Comparison of ENCODE assay signal across 8 cellular contexts in the genomic region with DNA sequence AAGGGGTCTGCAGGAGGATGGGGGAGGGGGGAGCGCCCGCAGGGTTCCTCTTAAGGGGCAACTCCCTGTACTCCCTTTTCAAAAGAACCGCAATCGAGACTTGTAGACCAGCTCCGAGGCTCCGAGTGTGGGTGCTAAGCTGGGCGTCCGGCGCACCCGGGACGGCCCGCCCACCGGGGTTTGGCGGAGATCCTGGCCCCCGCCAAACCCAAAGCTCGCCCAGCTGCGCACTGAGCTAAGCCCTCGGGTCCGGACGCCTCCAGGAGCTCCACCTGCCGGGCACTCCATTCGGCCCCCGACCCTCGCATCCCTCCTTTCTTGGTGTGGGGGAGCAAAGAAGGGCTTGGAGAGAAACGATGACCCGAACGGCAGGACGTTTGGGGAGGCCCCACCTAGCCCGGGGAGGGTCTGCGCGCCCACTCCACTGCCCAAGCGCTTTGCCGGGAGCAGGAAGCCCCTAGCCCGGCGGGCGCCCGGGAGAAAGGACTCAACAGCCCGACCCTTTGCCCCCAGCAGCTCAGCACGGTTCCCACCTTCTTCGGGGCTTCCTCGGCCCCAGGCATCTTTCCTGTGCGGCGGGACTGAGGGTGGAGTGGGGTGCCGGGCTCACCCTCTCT. TPM values are rescaled to one million over a fixed set of nuclear protein-coding genes. Genes with fewer than 3 reads are reported as not detected.
DNase-seq lines count a peak whose midpoint lies in the region; ATAC-seq and TF ChIP-seq lines count a peak whose summit lies in the region.

No MANE protein-coding gene starts in this region.

- no peaks in the 10 kb centered on the region for H3K9me3 Mint-ChIP-seq in activated CD4-positive, alpha-beta T cell treated with anti-CD3 and anti-CD28 coated beads for 36 hours (ENCODE audit: low read depth)
- no peaks in the 10 kb centered on the region for H3K9me3 Mint-ChIP-seq in activated CD4-positive, alpha-beta T cell treated with anti-CD3 and anti-CD28 coated beads, Interleukin-2, amount 10 ng/mL, durations not matched to agents 7 days and 5 days
- H3K9me3 Mint-ChIP-seq in CD4-positive, alpha-beta T cell: peaks cover 3% of the 10 kb centered on the region

- H3K4ac ChIP-seq in mesenchymal stem cell (ENCODE audit: low read depth in 1 of 2, low read length in 2 of 2): peak overlapping the region; percentile 85 to 92

- H3K4me3 Mint-ChIP-seq in activated CD4-positive, alpha-beta T cell treated with anti-CD3 and anti-CD28 coated beads for 36 hours: no peak overlapping the region
- H3K4me3 Mint-ChIP-seq in activated CD4-positive, alpha-beta T cell treated with anti-CD3 and anti-CD28 coated beads, Interleukin-2, amount 10 ng/mL, durations not matched to agents 7 days and 5 days: no peak overlapping the region
- H3K4me3 Mint-ChIP-seq in CD4-positive, alpha-beta T cell: no peak overlapping the region

- H2BK15ac ChIP-seq in mesenchymal stem cell (ENCODE audit: low read depth, poor library complexity, severe bottlenecking): peak overlapping the region; percentile 75

- peak overlapping the region; percentile 55 for H3K4me3 ChIP-seq in colonic mucosa
- H3K4me3 ChIP-seq in mesenchymal stem cell (ENCODE audit: insufficient read depth in 1 of 2, low read depth in 1 of 2, low read length in 2 of 2): peak overlapping the region; percentile 47 to 63
- H3K4me3 ChIP-seq in urinary bladder (ENCODE audit: low read depth, low read length): peak overlapping the region; percentile 64

- no peaks in the 10 kb centered on the region for H3K79me1 ChIP-seq in mesenchymal stem cell (replicated peaks; ENCODE audit: low read length, poor library complexity, severe bottlenecking)

- TF ChIP-seq CTCF in colonic mucosa (IDR thresholded peaks at IDR 0.05): no peak
- TF ChIP-seq CTCF in CD4-positive, alpha-beta T cell (IDR thresholded peaks at IDR 0.05): no peak

- H3K4me1 Mint-ChIP-seq in activated CD4-positive, alpha-beta T cell treated with anti-CD3 and anti-CD28 coated beads for 36 hours: peaks cover 10% of the 10 kb centered on the region
- peaks cover 9% of the 10 kb centered on the region for H3K4me1 Mint-ChIP-seq in activated CD4-positive, alpha-beta T cell treated with anti-CD3 and anti-CD28 coated beads, Interleukin-2, amount 10 ng/mL, durations not matched to agents 7 days and 5 days
- H3K4me1 Mint-ChIP-seq in CD4-positive, alpha-beta T cell (ENCODE audit: low read depth): peaks cover 8% of the 10 kb centered on the region

- H2AK5ac ChIP-seq in mesenchymal stem cell (ENCODE audit: low read length, severe bottlenecking): no peak overlapping the region

- H3K9me3 ChIP-seq in colonic mucosa (no peaks in the 10 kb centered on the region), mesenchymal stem cell (ENCODE audit: control insufficient read depth, low read length) (no peaks in the 10 kb centered on the region)
- H3K9me3 ChIP-seq in CD4-positive, alpha-beta T cell (ENCODE audit: control insufficient read depth, low read length): no peaks in the 10 kb centered on the region

- TF ChIP-seq POLR2A in GM18505 (IDR thresholded peaks at IDR 0.05; ENCODE audit: borderline replicate concordance, extremely low read depth, insufficient read depth, insufficient read length): no peak

- peak overlapping the region; percentile 93 to 95 for H3K18ac ChIP-seq in mesenchymal stem cell (ENCODE audit: low read depth in 1 of 2, low read length in 2 of 2)

- H3K9ac ChIP-seq in colonic mucosa (ENCODE audit: low read depth in 2 of 2, low read length in 2 of 2) (peak overlapping the region; percentile 62 to 81), mesenchymal stem cell (ENCODE audit: low read length) (peak overlapping the region; percentile 28)

- H3K36me3 ChIP-seq in colonic mucosa: no peaks in the 10 kb centered on the region
- H3K36me3 ChIP-seq in mesenchymal stem cell (ENCODE audit: control insufficient read depth in 1 of 2, insufficient read depth in 2 of 2, low read depth in 1 of 2, low read length in 2 of 2): no peaks in the 10 kb centered on the region
- no peaks in the 10 kb centered on the region for H3K36me3 ChIP-seq in urinary bladder (ENCODE audit: insufficient read depth)

- H2BK12ac ChIP-seq in mesenchymal stem cell (ENCODE audit: low read length in 2 of 2): peak overlapping the region in 1 of 2 experiments; percentile 64

- H2BK5ac ChIP-seq in mesenchymal stem cell (ENCODE audit: low read depth, low read length, poor library complexity, severe bottlenecking): no peak overlapping the region

- H3K14ac ChIP-seq in mesenchymal stem cell (ENCODE audit: low read length in 2 of 2): peak overlapping the region; percentile 8 to 47

- H3K27ac Mint-ChIP-seq in activated CD4-positive, alpha-beta T cell treated with anti-CD3 and anti-CD28 coated beads for 36 hours: no peak overlapping the region
- no peak overlapping the region for H3K27ac Mint-ChIP-seq in activated CD4-positive, alpha-beta T cell treated with anti-CD3 and anti-CD28 coated beads, Interleukin-2, amount 10 ng/mL, durations not matched to agents 7 days and 5 days
- no peak overlapping the region for H3K27ac Mint-ChIP-seq in CD4-positive, alpha-beta T cell

- H3K27ac ChIP-seq in colonic mucosa: peak overlapping the region; percentile 65
- no peak overlapping the region for H3K27ac ChIP-seq in mesenchymal stem cell (ENCODE audit: low read length, poor library complexity, severe bottlenecking)
- peak overlapping the region; percentile 28 for H3K27ac ChIP-seq in urinary bladder (ENCODE audit: low read depth)
- no peak overlapping the region for H3K27ac ChIP-seq in CD4-positive, alpha-beta T cell (ENCODE audit: low read depth, low read length)

- H3K27me3 Mint-ChIP-seq in activated CD4-positive, alpha-beta T cell treated with anti-CD3 and anti-CD28 coated beads for 36 hours: peaks cover 54% of the 10 kb centered on the region
- H3K27me3 Mint-ChIP-seq in activated CD4-positive, alpha-beta T cell treated with anti-CD3 and anti-CD28 coated beads, Interleukin-2, amount 10 ng/mL, durations not matched to agents 7 days and 5 days: peaks cover 65% of the 10 kb centered on the region
- peaks cover 76% of the 10 kb centered on the region for H3K27me3 Mint-ChIP-seq in CD4-positive, alpha-beta T cell

- H2BK120ac ChIP-seq in mesenchymal stem cell (ENCODE audit: low read depth, low read length): peak overlapping the region; percentile 94

- H2AFZ ChIP-seq in mesenchymal stem cell (ENCODE audit: low read depth, low read length): peak overlapping the region; percentile 47

- peaks cover 14% of the 10 kb centered on the region for H3K27me3 ChIP-seq in colonic mucosa
- peaks cover 31 to 51% of the 10 kb centered on the region in 2 experiments for H3K27me3 ChIP-seq in mesenchymal stem cell (ENCODE audit: control insufficient read depth in 1 of 2, insufficient read depth in 1 of 2, low read length in 2 of 2)
- peaks cover 58% of the 10 kb centered on the region for H3K27me3 ChIP-seq in CD4-positive, alpha-beta T cell (ENCODE audit: control insufficient read depth, insufficient read depth, low read length)

- H4K91ac ChIP-seq in mesenchymal stem cell (ENCODE audit: low read length): peak overlapping the region; percentile 90

- peak overlapping the region; percentile 75 for H4K8ac ChIP-seq in mesenchymal stem cell (ENCODE audit: low read length)

- CTCF ChIA-PET in activated CD4-positive, alpha-beta T cell treated with anti-CD3 and anti-CD28 coated beads for 36 hours (lab: Charles Lee): interaction anchor here (0.7 to 0.8 kb wide), 2 partner anchors 14 to 100 kb away, joined by 3 to 4 read pairs; no protein-coding TSS in a partner anchor
- CTCF ChIA-PET in activated CD4-positive, alpha-beta T cell treated with anti-CD3 and anti-CD28 coated beads, Interleukin-2, amount 10 ng/mL, durations not matched to agents 7 days and 5 days (lab: Charles Lee): interaction anchor here (0.9 to 1.4 kb wide), 2 partner anchors 9 to 12 kb away, joined by 3 to 4 read pairs; no protein-coding TSS in a partner anchor
- CTCF ChIA-PET in CD4-positive, alpha-beta T cell (lab: Charles Lee): no interaction called here

- H3K23ac ChIP-seq in mesenchymal stem cell (ENCODE audit: low read length in 2 of 2): peak overlapping the region; percentile 14 to 89

- H3K4me2 ChIP-seq in mesenchymal stem cell (ENCODE audit: low read length, poor library complexity, severe bottlenecking): peak overlapping the region; percentile 95

- intact Hi-C loops in activated CD4-positive, alpha-beta T cell treated with anti-CD3 and anti-CD28 coated beads for 36 hours (cut with DNase I, micrococcal nuclease): no loop called here
- intact Hi-C loops in colonic mucosa (cut with DNase I): no loop called here
- intact Hi-C loops in CD4-positive, alpha-beta T cell (cut with DNase I, micrococcal nuclease): no loop called here

- no peaks in the 10 kb centered on the region for H3K36me3 Mint-ChIP-seq in activated CD4-positive, alpha-beta T cell treated with anti-CD3 and anti-CD28 coated beads for 36 hours (ENCODE audit: low read depth)
- no peaks in the 10 kb centered on the region for H3K36me3 Mint-ChIP-seq in activated CD4-positive, alpha-beta T cell treated with anti-CD3 and anti-CD28 coated beads, Interleukin-2, amount 10 ng/mL, durations not matched to agents 7 days and 5 days (ENCODE audit: low read depth)
- H3K36me3 Mint-ChIP-seq in CD4-positive, alpha-beta T cell (ENCODE audit: low read depth): no peaks in the 10 kb centered on the region

- peak; percentile 33 for ATAC-seq in activated CD4-positive, alpha-beta T cell treated with anti-CD3 and anti-CD28 coated beads for 36 hours
- ATAC-seq in GM18505 (IDR thresholded peaks at IDR 0.05; ENCODE audit: unreplicated experiment): no peak
- ATAC-seq in CD4-positive, alpha-beta T cell (ENCODE audit: poor library complexity): no peak

- DNase-seq in activated CD4-positive, alpha-beta T cell treated with anti-CD3 and anti-CD28 coated beads for 36 hours: no peak
- DNase-seq in activated CD4-positive, alpha-beta T cell treated with anti-CD3 and anti-CD28 coated beads, Interleukin-2, amount 10 ng/mL, durations not matched to agents 7 days and 5 days: no peak
- DNase-seq in colonic mucosa (peak; percentile 34), mesenchymal stem cell (peak; percentile 57), HPDE6-E6E7 (ENCODE audit: extremely low spot score) (no peak)
- DNase-seq in CD4-positive, alpha-beta T cell: no peak

- under 1% methylated on average over 40 of the region's 44 CpGs for WGBS in mesenchymal stem cell
- under 1% methylated on average over 44 of the region's 44 CpGs for WGBS in urinary bladder

- POLR2A ChIA-PET in activated CD4-positive, alpha-beta T cell treated with anti-CD3 and anti-CD28 coated beads for 36 hours (lab: Charles Lee): no interaction called here
- POLR2A ChIA-PET in activated CD4-positive, alpha-beta T cell treated with anti-CD3 and anti-CD28 coated beads, Interleukin-2, amount 10 ng/mL, durations not matched to agents 7 days and 5 days (lab: Charles Lee): no interaction called here
- POLR2A ChIA-PET in CD4-positive, alpha-beta T cell (lab: Charles Lee): no interaction called here

- H3K4me1 ChIP-seq in colonic mucosa (no peaks in the 10 kb centered on the region), mesenchymal stem cell (ENCODE audit: control insufficient read depth, insufficient read depth, low read depth, low read length) (peaks cover 23% of the 10 kb centered on the region), urinary bladder (ENCODE audit: insufficient read depth) (no peaks in the 10 kb centered on the region)

RNA-seq across cellular contexts. Expression of gene AFAP1L2, which starts 0.6 kb away (rescaled TPM):
- 1 to 10 TPM; 1.4 to 2.0 TPM for total RNA-seq in activated CD4-positive, alpha-beta T cell treated with anti-CD3 and anti-CD28 coated beads for 36 hours
- 1 to 10 TPM; 1.1 to 1.8 TPM for total RNA-seq in activated CD4-positive, alpha-beta T cell treated with anti-CD3 and anti-CD28 coated beads, Interleukin-2, amount 10 ng/mL, durations not matched to agents 7 days and 5 days
- total RNA-seq in colonic mucosa (10 to 100 TPM in 1 of 2 donors, 1 to 10 TPM in 1; 7.9 to 13.7 TPM), urinary bladder (32.6 TPM)
- polyA plus RNA-seq in mesenchymal stem cell (2013, experiment 1 of 2): 60.2 TPM
- 57.6 TPM for polyA plus RNA-seq in mesenchymal stem cell (2013, experiment 2 of 2)
- polyA plus RNA-seq in urinary bladder: 9.1 TPM
- under 1 TPM; 0.36 to 0.50 TPM for total RNA-seq in CD4-positive, alpha-beta T cell

Comparison
In these comparisons a context has a peak if more than half of its experiments do, and no peak if none do; other contexts are left out.
1. DNase-seq: peak in colonic mucosa (single experiment) and mesenchymal stem cell (single experiment); none in activated CD4-positive, alpha-beta T cell treated with anti-CD3 and anti-CD28 coated beads for 36 hours (single experiment), activated CD4-positive, alpha-beta T cell treated with anti-CD3 and anti-CD28 coated beads, Interleukin-2, amount 10 ng/mL, durations not matched to agents 7 days and 5 days (single experiment), HPDE6-E6E7 (single experiment) and CD4-positive, alpha-beta T cell (0 of 10).
2. H3K27ac ChIP-seq: peak in colonic mucosa (single experiment) and urinary bladder (single experiment); none in mesenchymal stem cell (single experiment) and CD4-positive, alpha-beta T cell (single experiment).
3. Peak in every context shown above with its lines, with median percentiles within 50 percentile points of each other: H3K4me3 ChIP-seq.